In the genomic region with DNA sequence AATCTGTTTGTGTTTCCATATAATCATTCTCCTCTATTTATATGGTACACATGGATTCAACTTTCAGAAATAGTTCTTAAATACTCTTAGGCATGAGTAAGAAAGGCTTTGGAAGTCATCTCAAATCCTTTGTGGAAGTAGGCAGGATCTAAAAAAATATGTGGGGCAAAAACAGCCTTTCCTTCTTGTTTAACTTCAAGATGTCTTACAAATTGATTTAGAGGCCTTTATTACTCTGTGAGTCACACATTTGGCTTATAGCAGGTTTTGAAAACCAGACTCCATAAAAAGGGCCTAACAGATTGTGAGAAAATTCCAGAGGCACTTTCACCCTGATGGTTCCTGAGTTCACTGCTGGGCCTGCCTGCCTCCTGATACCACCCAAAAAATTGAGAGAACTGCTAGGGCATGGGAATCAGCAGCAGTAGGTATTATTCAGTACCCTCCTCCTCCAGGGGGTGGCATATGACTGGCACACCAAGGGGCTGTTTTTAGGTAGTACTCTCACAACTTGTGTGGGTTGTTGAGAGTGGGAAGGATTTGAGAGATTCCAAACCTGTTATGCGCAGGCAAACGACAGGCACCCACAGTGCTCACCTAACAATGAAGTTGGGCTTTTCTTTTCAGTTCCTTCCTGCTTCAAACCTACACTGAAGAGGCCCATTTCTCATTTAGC, we compare ENCODE assay signal across 15 cellular contexts.
DNase-seq lines count a peak whose midpoint lies in the region; ATAC-seq and TF ChIP-seq lines count a peak whose summit lies in the region.
"Had no signal": no experiment of that assay in that cellular context is flagged by ENCODE, and none has a peak within 500 bp of the region (broad histone marks: within the 10 kb centered on the region; RNA-seq: fewer than 3 reads in every experiment).

No MANE protein-coding gene starts in this region.

- H3K79me2 ChIP-seq in GM23248 (ENCODE audit: insufficient read depth) (no peaks in the 10 kb centered on the region), OCI-LY3 (ENCODE audit: low read length) (no peaks in the 10 kb centered on the region)

- H3K27ac ChIP-seq in GM23248 (0 out of 2 replicates have a peak overlapping the region, but pooled peaks have one; percentile 24), OCI-LY3 (ENCODE audit: low read length) (no peak overlapping the region), foreskin keratinocyte (no peak overlapping the region), right cardiac atrium (ENCODE audit: low read length) (no peak overlapping the region)
- H3K27ac ChIP-seq: epithelial cell of prostate had no signal

- peaks cover 33% of the 10 kb centered on the region for H3F3A ChIP-seq in GM23248 (ENCODE audit: insufficient read depth)

- intact Hi-C loops in right cardiac atrium (cut with DNase I): no loop called here

- H3K27me3 ChIP-seq in GM23248 (replicated peaks; ENCODE audit: insufficient read depth) (no peaks in the 10 kb centered on the region), OCI-LY3 (ENCODE audit: low read depth, low read length) (no peaks in the 10 kb centered on the region), foreskin keratinocyte (no peaks in the 10 kb centered on the region), right cardiac atrium (ENCODE audit: control insufficient read depth, insufficient read depth) (no peaks in the 10 kb centered on the region)

- ATAC-seq in foreskin keratinocyte: peak; percentile 31
- ATAC-seq in HG03571 (IDR thresholded peaks at IDR 0.05; ENCODE audit: unreplicated experiment): no peak
- no peak for ATAC-seq in HG03520 (IDR thresholded peaks at IDR 0.05; ENCODE audit: unreplicated experiment)
- no peak for ATAC-seq in right cardiac atrium

- H3K9me2 ChIP-seq in GM23248 (ENCODE audit: insufficient read depth): no peaks in the 10 kb centered on the region

- TF ChIP-seq CTCF in OCI-LY3 (IDR thresholded peaks at IDR 0.05; ENCODE audit: low read depth, low read length): peak; percentile 32
- peak; percentile 10 for TF ChIP-seq CTCF in foreskin keratinocyte (conservative IDR thresholded peaks at IDR 0.05)
- TF ChIP-seq CTCF in retinal pigment epithelial cell (conservative IDR thresholded peaks at IDR 0.05; ENCODE audit: low read depth, low read length): peak; percentile 26

- WGBS in GM23248 (ENCODE audit: low coverage in 1 of 2, low lambda C conversion rate in 2 of 2, missing lambda C conversion rate in 2 of 2), 2 experiments: 77 to 83% methylated on average over 2 of the region's 2 CpGs
- 88% methylated on average over 2 of the region's 2 CpGs for WGBS in right cardiac atrium

- H3K4me2 ChIP-seq in GM23248 (ENCODE audit: unreplicated experiment): peak overlapping the region; percentile 9
- no peak overlapping the region for H3K4me2 ChIP-seq in OCI-LY3 (ENCODE audit: low read length)

- DNase-seq in GM23248 (peak; percentile 56), foreskin keratinocyte (peak in 1 of 2 donors; percentile 0), retinal pigment epithelial cell (ENCODE audit: low read depth) (peak; percentile 24), right cardiac atrium (no peak)
- DNase-seq: activated CD4-positive, alpha-beta T cell treated with anti-CD3 and anti-CD28 coated beads, Interleukin-2, amount 50 U/mL, for 4 hours; activated effector memory CD4-positive, alpha-beta T cell treated with anti-CD3 and anti-CD28 coated beads, Interleukin-2, amount 50 U/mL, for 16 hours; central memory CD4-positive, alpha-beta T cell; H7; NCI-H2107; small intestine; T-helper 1 cell had no signal

- H3K36me3 ChIP-seq in GM23248 (ENCODE audit: low read depth) (no peaks in the 10 kb centered on the region), OCI-LY3 (replicated peaks; ENCODE audit: low read depth, low read length) (no peaks in the 10 kb centered on the region)

- H4K20me1 ChIP-seq in GM23248 (ENCODE audit: insufficient read depth): no peaks in the 10 kb centered on the region
- H4K20me1 ChIP-seq in OCI-LY3 (ENCODE audit: insufficient read depth, low read length): no peaks in the 10 kb centered on the region

- no peak overlapping the region for H2AFZ ChIP-seq in GM23248
- H2AFZ ChIP-seq in OCI-LY3 (ENCODE audit: low read depth, low read length): no peak overlapping the region

- H3K9me3 ChIP-seq in GM23248 (ENCODE audit: low read depth) (no peaks in the 10 kb centered on the region), OCI-LY3 (ENCODE audit: insufficient read depth, low read length) (no peaks in the 10 kb centered on the region), right cardiac atrium (ENCODE audit: control insufficient read depth, low read length) (no peaks in the 10 kb centered on the region)

- H3K9ac ChIP-seq in GM23248 (no peak overlapping the region), OCI-LY3 (ENCODE audit: low read length) (no peak overlapping the region)

- in situ Hi-C loops in GM23248 (cut with MboI): no loop called here

- H3K4me3 ChIP-seq in GM23248 (no peak overlapping the region), OCI-LY3 (ENCODE audit: low read length) (no peak overlapping the region), retinal pigment epithelial cell (ENCODE audit: low read length) (no peak overlapping the region), right cardiac atrium (ENCODE audit: low read length) (no peak overlapping the region)

- peaks cover 31% of the 10 kb centered on the region for H3K4me1 ChIP-seq in GM23248 (ENCODE audit: insufficient read depth)
- H3K4me1 ChIP-seq in OCI-LY3 (ENCODE audit: low read length): no peaks in the 10 kb centered on the region
- no peaks in the 10 kb centered on the region for H3K4me1 ChIP-seq in foreskin keratinocyte
- H3K4me1 ChIP-seq in right cardiac atrium (ENCODE audit: control insufficient read depth, insufficient read depth, low read length): no peaks in the 10 kb centered on the region

Comparison
In these comparisons a context has a peak if more than half of its experiments do, and no peak if none do; other contexts are left out.
1. DNase-seq: peak in GM23248 (single experiment) and retinal pigment epithelial cell (single experiment); none in right cardiac atrium (0 of 3).
2. Peak in every context shown above with its lines, with median percentiles within 50 percentile points of each other: CTCF ChIP-seq.